Comparison of ENCODE assay signal across 21 cellular contexts in the genomic region with DNA sequence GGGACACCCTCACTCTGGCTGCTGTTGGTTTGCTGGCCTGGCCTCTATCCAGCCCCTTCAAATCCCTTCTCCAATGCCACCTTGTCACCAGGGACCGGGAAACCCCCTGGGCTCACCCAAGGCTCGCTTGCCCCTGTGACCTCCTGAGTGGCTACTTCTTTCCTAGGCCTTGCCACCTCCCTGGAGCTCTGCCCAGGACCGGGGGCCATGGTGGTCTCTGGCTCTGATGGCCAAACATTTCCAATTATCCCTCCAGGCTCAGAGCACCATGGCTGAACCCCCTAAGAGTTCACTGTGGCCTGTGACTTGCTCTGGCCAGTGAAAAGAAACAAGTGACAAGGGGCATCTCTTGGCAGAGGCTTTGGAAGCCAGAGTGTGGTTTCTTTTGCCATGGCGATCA.
DNase-seq lines count a peak whose midpoint lies in the region; ATAC-seq and TF ChIP-seq lines count a peak whose summit lies in the region.
"Had no signal": no experiment of that assay in that cellular context is flagged by ENCODE, and none has a peak within 500 bp of the region (broad histone marks: within the 10 kb centered on the region; RNA-seq: fewer than 3 reads in every experiment).

No MANE protein-coding gene starts in this region.

- intact Hi-C loops in Right ventricle myocardium superior (cut with DNase I) (no loop called here), sciatic nerve (cut with DNase I) (no loop called here)

- ATAC-seq in Right ventricle myocardium superior (ENCODE audit: poor library complexity): peak; percentile 25
- no peak for ATAC-seq in sciatic nerve
- no peak for ATAC-seq in HG02798 (IDR thresholded peaks at IDR 0.05; ENCODE audit: poor library complexity, unreplicated experiment)
- ATAC-seq: GM12878 had no signal

- no peaks in the 10 kb centered on the region for H3K36me3 ChIP-seq in right atrium auricular region
- H3K36me3 ChIP-seq: BE2C, BLaER1 had no signal

- no peak overlapping the region for H3K4me3 ChIP-seq in right atrium auricular region
- no peak overlapping the region for H3K4me3 ChIP-seq in coronary artery
- H3K4me3 ChIP-seq: BLaER1, GM12878 had no signal

- no peak for TF ChIP-seq CTCF in right atrium auricular region (IDR thresholded peaks at IDR 0.05)
- TF ChIP-seq CTCF in coronary artery (IDR thresholded peaks at IDR 0.05): no peak

- H3K4me1 ChIP-seq in right atrium auricular region: no peaks in the 10 kb centered on the region
- H3K4me1 ChIP-seq: BE2C, BLaER1 had no signal

- DNase-seq in Right ventricle myocardium superior (no peak), right atrium auricular region (ENCODE audit: low spot score) (no peak), coronary artery (ENCODE audit: low spot score) (peak; percentile 62), sciatic nerve (ENCODE audit: low spot score) (peak; percentile 35), OCI-M1 (lab: John Stamatoyannopoulos, UW) (no peak)
- DNase-seq: 8988T; ACHN; BE2C; C1 segment of cervical spinal cord; CD4-positive, alpha-beta memory T cell; CD4-positive, CD25-positive, alpha-beta regulatory T cell; CD8-positive, alpha-beta memory T cell; DMS 273 treated with DMSO at 0.1 percent for 48 hours; DMS153; DMS79; DND-41; EL; GDM1 had no signal

- H3K27me3 ChIP-seq in right atrium auricular region: no peaks in the 10 kb centered on the region
- H3K27me3 ChIP-seq: BE2C, BLaER1 had no signal

- H3K27ac ChIP-seq in right atrium auricular region (no peak overlapping the region), coronary artery (no peak overlapping the region)
- H3K27ac ChIP-seq: BLaER1 had no signal

- H3K9me3 ChIP-seq in right atrium auricular region: no peaks in the 10 kb centered on the region
- H3K9me3 ChIP-seq: BE2C, BLaER1 had no signal

Comparison
In these comparisons a context has a peak if more than half of its experiments do, and no peak if none do; other contexts are left out.
1. DNase-seq: peak in coronary artery (single experiment) and sciatic nerve (single experiment); none in Right ventricle myocardium superior (single experiment), right atrium auricular region (single experiment) and OCI-M1 (single experiment).